26 cellular contexts compared by ENCODE assay signal in the genomic region with DNA sequence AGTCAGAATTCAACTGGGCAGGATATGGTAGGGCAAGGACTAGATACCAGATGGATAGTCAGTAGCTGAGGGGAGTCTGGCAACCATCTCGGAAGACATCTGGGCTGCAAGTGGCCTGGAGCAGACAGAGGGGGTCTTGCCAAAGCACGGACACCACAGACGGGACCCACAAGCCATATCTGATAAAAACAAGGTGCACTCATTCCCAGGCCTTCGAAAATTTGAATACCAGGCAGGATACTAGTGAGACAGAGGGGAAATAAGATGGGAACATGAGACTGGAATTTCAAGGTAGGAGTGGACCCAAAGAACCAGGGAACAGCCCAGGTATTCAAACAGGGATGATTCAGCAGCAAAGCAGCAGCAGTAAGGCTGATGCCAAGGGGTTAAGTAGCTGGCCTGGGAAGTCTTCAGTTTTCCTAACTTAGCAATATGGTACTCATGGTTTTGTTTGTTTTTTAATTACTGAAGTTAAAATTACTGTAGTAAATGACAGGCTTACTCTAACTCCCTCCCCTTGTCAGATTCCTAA.
"Had no signal": no experiment of that assay in that cellular context is flagged by ENCODE, and none has a peak within 500 bp of the region (broad histone marks: within the 10 kb centered on the region; RNA-seq: fewer than 3 reads in every experiment).

No MANE protein-coding gene starts in this region.

- H3K27ac Mint-ChIP-seq: activated B cell treated with CpG ODN at 0.5 μM for 24 hours; activated CD8-positive, alpha-beta T cell treated with anti-CD3 and anti-CD28 coated beads for 36 hours; activated naive CD8-positive, alpha-beta T cell; activated T-helper 17 cell treated with anti-CD3 and anti-CD28 coated beads, Interleukin-2, amount 50 U/mL, for 72 hours had no signal

- H3K4me3 ChIP-seq: gastrocnemius medialis, heart left ventricle had no signal

- H3K4me1 Mint-ChIP-seq: activated B cell treated with CpG ODN at 0.5 μM for 24 hours; activated T-helper 17 cell treated with anti-CD3 and anti-CD28 coated beads, Interleukin-2, amount 50 U/mL, for 72 hours had no signal

- H3K9me3 ChIP-seq: gastrocnemius medialis had no signal

- ATAC-seq: activated CD4-positive, CD25-positive, alpha-beta regulatory T cell treated with anti-CD3 and anti-CD28 coated beads, Interleukin-2, amount 50 U/mL, for 24 hours; activated CD8-positive, alpha-beta T cell treated with anti-CD3 and anti-CD28 coated beads for 36 hours; activated T-cell treated with anti-CD3 and anti-CD28 coated beads, Interleukin-2, amount 50 U/mL, for 4 hours; activated T-helper 17 cell treated with anti-CD3 and anti-CD28 coated beads, Interleukin-2, amount 50 U/mL, for 72 hours; esophagus mucosa; foreskin keratinocyte; gastrocnemius medialis had no signal

- H3K36me3 Mint-ChIP-seq: activated naive CD8-positive, alpha-beta T cell had no signal

- DNase-seq: activated B cell treated with CpG ODN at 0.5 μM for 24 hours; activated CD4-positive, alpha-beta T cell treated with anti-CD3 and anti-CD28 coated beads for 48 hours; activated CD4-positive, alpha-beta T cell treated with anti-CD3 and anti-CD28 coated beads, Interleukin-2, amount 50 U/mL, for 1 hour; activated CD4-positive, alpha-beta T cell treated with anti-CD3 and anti-CD28 coated beads, Interleukin-2, amount 50 U/mL, for 48 hours; activated CD8-positive, alpha-beta memory T cell treated with anti-CD3 and anti-CD28 coated beads for 24 hours; activated CD8-positive, alpha-beta T cell treated with anti-CD3 and anti-CD28 coated beads for 36 hours; activated effector memory CD4-positive, alpha-beta T cell treated with Interleukin-2 at 50 U/mL for 16 hours; activated gamma-delta T cell treated with Interleukin-2 at 50 U/mL for 16 hours; activated naive CD4-positive, alpha-beta T cell treated with anti-CD3 and anti-CD28 coated beads, Interleukin-2, amount 50 U/mL, for 16 hours; activated naive CD4-positive, alpha-beta T cell treated with Interleukin-2 at 50 U/mL for 16 hours; activated T-cell treated with anti-CD3 and anti-CD28 coated beads, Interleukin-2, amount 50 U/mL, for 4 hours; amniotic stem cell; anterior cingulate cortex; brain microvascular endothelial cell; caudate nucleus; effector CD8-positive, alpha-beta T cell; gastrocnemius medialis; glutamatergic neuron; heart left ventricle; T1000; WERI-Rb-1 had no signal

- H3K4me3 Mint-ChIP-seq: activated B cell treated with CpG ODN at 0.5 μM for 24 hours; activated CD8-positive, alpha-beta T cell treated with anti-CD3 and anti-CD28 coated beads for 36 hours; activated naive CD8-positive, alpha-beta T cell; activated T-cell treated with anti-CD3 and anti-CD28 coated beads, Interleukin-2, amount 50 U/mL, for 4 hours; activated T-helper 17 cell treated with anti-CD3 and anti-CD28 coated beads, Interleukin-2, amount 50 U/mL, for 72 hours had no signal

- H3K27me3 ChIP-seq: brain microvascular endothelial cell, foreskin keratinocyte, gastrocnemius medialis, heart left ventricle had no signal

- H3K36me3 ChIP-seq: brain microvascular endothelial cell, gastrocnemius medialis, heart left ventricle, WERI-Rb-1 had no signal

- H3K4me1 ChIP-seq: foreskin keratinocyte, gastrocnemius medialis had no signal

- H3K27ac ChIP-seq: brain microvascular endothelial cell, foreskin keratinocyte, gastrocnemius medialis, heart left ventricle, WERI-Rb-1 had no signal
